Comparison of ENCODE assay signal across 8 cellular contexts in genomic region chr7:127585044-127585953, GRCh38. TPM values are rescaled to one million over a fixed set of nuclear protein-coding genes. Genes with fewer than 3 reads are reported as not detected.
DNase-seq lines count a peak whose midpoint lies in the region; TF ChIP-seq lines count a peak whose summit lies in the region.

GCC1 (minus strand) TSS chr7:127585596; CDS start chr7:127585182, 414 bp downstream.

- no peak for TF ChIP-seq CTCF in RWPE1 (conservative IDR thresholded peaks at IDR 0.05; ENCODE audit: low read depth)
- TF ChIP-seq CTCF in nephron (IDR thresholded peaks at IDR 0.05; ENCODE audit: unreplicated experiment in 3 of 3), result no peak

- H3K9me3 Mint-ChIP-seq in nephron, result no peaks in the 10 kb centered on the region
- H3K9me3 Mint-ChIP-seq in stimulated activated naive CD8-positive, alpha-beta T cell treated with anti-CD3 and anti-CD28 coated beads, Interleukin-15, Interleukin-2, amounts not matched to agents 100 ng/mL and 50 ng/mL, for 24 hours, result no peaks in the 10 kb centered on the region

- H3K27ac ChIP-seq in GM23248, result peak within 1 kb of the TSS; percentile 69
- no peak within 1 kb of the TSS for H3K27ac ChIP-seq in Karpas-422 (ENCODE audit: low read length)
- H3K27ac ChIP-seq in RWPE1, result peak within 1 kb of the TSS; percentile 76

- POLR2A ChIA-PET in RWPE1 (lab: Yijun Ruan, JAX; ENCODE audit: low non-redundant PET), result interaction anchor here (0.7 to 0.8 kb wide), 2 partner anchors 8 to 234 kb away, joined by 3 read pairs; partner anchors contain the start of gene FSCN3

- H4K20me1 ChIP-seq in GM23248 (ENCODE audit: insufficient read depth), result no peaks in the 10 kb centered on the region; the same call in 1 of the 2 replicates
- H4K20me1 ChIP-seq in Karpas-422 (ENCODE audit: insufficient read depth, low read depth, low read length), result peaks cover 33% of the 10 kb centered on the region

- CTCF ChIA-PET in RWPE1 (lab: Yijun Ruan, JAX), result interaction anchor here (0.6 to 0.9 kb wide), 2 partner anchors 81 to 203 kb away, joined by 4 read pairs; no protein-coding TSS in a partner anchor

- H3K79me2 ChIP-seq in GM23248 (ENCODE audit: insufficient read depth) (peaks cover 67% of the 10 kb centered on the region), Karpas-422 (ENCODE audit: low read length) (peaks cover 55% of the 10 kb centered on the region)

- peaks cover 57% of the 10 kb centered on the region for H3K4me1 Mint-ChIP-seq in nephron
- peaks cover 74% of the 10 kb centered on the region for H3K4me1 Mint-ChIP-seq in stimulated activated naive CD8-positive, alpha-beta T cell treated with anti-CD3 and anti-CD28 coated beads, Interleukin-15, Interleukin-2, amounts not matched to agents 100 ng/mL and 50 ng/mL, for 24 hours (ENCODE audit: low read depth)

- no peaks in the 10 kb centered on the region for H3K27me3 Mint-ChIP-seq in nephron (ENCODE audit: low read depth)
- no peaks in the 10 kb centered on the region for H3K27me3 Mint-ChIP-seq in stimulated activated naive CD8-positive, alpha-beta T cell treated with anti-CD3 and anti-CD28 coated beads, Interleukin-15, Interleukin-2, amounts not matched to agents 100 ng/mL and 50 ng/mL, for 24 hours

- H3K9me3 ChIP-seq in GM23248 (ENCODE audit: low read depth) (no peaks in the 10 kb centered on the region), Karpas-422 (ENCODE audit: low read length) (no peaks in the 10 kb centered on the region)

- H3K4me1 ChIP-seq in GM23248 (ENCODE audit: insufficient read depth), result peaks cover 28% of the 10 kb centered on the region
- H3K4me1 ChIP-seq in Karpas-422 (ENCODE audit: low read length), result peaks cover 38% of the 10 kb centered on the region

- peak; percentile 88 for DNase-seq in EH (ENCODE audit: low read depth)
- DNase-seq in GM23248, result peak; percentile 96
- peak; percentile 95 for DNase-seq in Karpas-422
- DNase-seq in RWPE1 (ENCODE audit: low spot score), result peak; percentile 92
- peak; percentile 89 for DNase-seq in activated T-helper 9 cell treated with anti-CD3 and anti-CD28 coated beads, Interleukin-2, amount 50 U/mL, for 16 hours (ENCODE audit: low read depth)
- DNase-seq in fibroblast of peridontal ligament (ENCODE audit: extremely low read depth), result peak; percentile 86

- peak within 1 kb of the TSS; percentile 94 to 95 (median 95) for H3K4me3 Mint-ChIP-seq in nephron
- H3K4me3 Mint-ChIP-seq in stimulated activated naive CD8-positive, alpha-beta T cell treated with anti-CD3 and anti-CD28 coated beads, Interleukin-15, Interleukin-2, amounts not matched to agents 100 ng/mL and 50 ng/mL, for 24 hours, result peak within 1 kb of the TSS; percentile 90

- H3K4me2 ChIP-seq in GM23248 (ENCODE audit: unreplicated experiment) (peak within 1 kb of the TSS; percentile 99), Karpas-422 (ENCODE audit: low read depth, low read length, poor library complexity, severe bottlenecking) (peak within 1 kb of the TSS; percentile 89)

- WGBS in GM23248 (ENCODE audit: low coverage in 1 of 2, low lambda C conversion rate in 2 of 2, missing lambda C conversion rate in 2 of 2), 2 experiments, result 8 to 10% methylated on average over 59 to 73 of the region's 78 CpGs

- H3K36me3 ChIP-seq in GM23248 (ENCODE audit: low read depth), result no peaks in the 10 kb centered on the region
- H3K36me3 ChIP-seq in Karpas-422 (ENCODE audit: insufficient read depth, low read length), result no peaks in the 10 kb centered on the region

- in situ Hi-C loops in GM23248 (cut with MboI), result no loop called here

- H3K36me3 Mint-ChIP-seq in nephron (ENCODE audit: low read depth), result peaks cover 30% of the 10 kb centered on the region
- peaks cover 30% of the 10 kb centered on the region for H3K36me3 Mint-ChIP-seq in stimulated activated naive CD8-positive, alpha-beta T cell treated with anti-CD3 and anti-CD28 coated beads, Interleukin-15, Interleukin-2, amounts not matched to agents 100 ng/mL and 50 ng/mL, for 24 hours (ENCODE audit: low read depth)

- no peaks in the 10 kb centered on the region for H3F3A ChIP-seq in GM23248 (ENCODE audit: insufficient read depth)

- peak within 1 kb of the TSS; percentile 85 for H3K9ac ChIP-seq in GM23248
- peak within 1 kb of the TSS; percentile 93 for H3K9ac ChIP-seq in Karpas-422 (ENCODE audit: low read length)

- peak within 1 kb of the TSS; percentile 37 to 90 (median 81) for H3K27ac Mint-ChIP-seq in nephron
- H3K27ac Mint-ChIP-seq in stimulated activated naive CD8-positive, alpha-beta T cell treated with anti-CD3 and anti-CD28 coated beads, Interleukin-15, Interleukin-2, amounts not matched to agents 100 ng/mL and 50 ng/mL, for 24 hours, result peak within 1 kb of the TSS; percentile 85

- H3K4me3 ChIP-seq in GM23248 (peak within 1 kb of the TSS; percentile 80), Karpas-422 (ENCODE audit: low read length) (peak within 1 kb of the TSS; percentile 95)

- peak within 1 kb of the TSS; percentile 98 for H2AFZ ChIP-seq in GM23248
- H2AFZ ChIP-seq in Karpas-422 (ENCODE audit: low read length), result peak within 1 kb of the TSS; percentile 71; the same call in 1 of the 2 replicates

- H3K27me3 ChIP-seq in GM23248 (replicated peaks; ENCODE audit: insufficient read depth) (no peaks in the 10 kb centered on the region), Karpas-422 (ENCODE audit: low read length) (no peaks in the 10 kb centered on the region)

- H3K9me2 ChIP-seq in GM23248 (ENCODE audit: insufficient read depth), result no peaks in the 10 kb centered on the region
- H3K9me2 ChIP-seq in Karpas-422 (replicated peaks; ENCODE audit: insufficient read depth, low read length), result no peaks in the 10 kb centered on the region

RNA-seq across cellular contexts. Expression of gene GCC1, which starts in this region (rescaled TPM):
- 17.9 and 19.5 TPM in 2 replicates for total RNA-seq in GM23248 (2014; rRNA removed; shearing (Covaris generic))
- polyA plus RNA-seq in GM23248 (2016; fragmentation: Nextera tagmentation; extraction: Ambion mirVana), result 13.8 TPM in 2 replicates
- 6.8 and 13.9 TPM in 2 replicates for total RNA-seq in Karpas-422 (2014; rRNA removed; shearing (Covaris generic); ENCODE audit: low replicate concordance)
